Comparison of ENCODE assay signal across 26 cellular contexts in the genomic region with DNA sequence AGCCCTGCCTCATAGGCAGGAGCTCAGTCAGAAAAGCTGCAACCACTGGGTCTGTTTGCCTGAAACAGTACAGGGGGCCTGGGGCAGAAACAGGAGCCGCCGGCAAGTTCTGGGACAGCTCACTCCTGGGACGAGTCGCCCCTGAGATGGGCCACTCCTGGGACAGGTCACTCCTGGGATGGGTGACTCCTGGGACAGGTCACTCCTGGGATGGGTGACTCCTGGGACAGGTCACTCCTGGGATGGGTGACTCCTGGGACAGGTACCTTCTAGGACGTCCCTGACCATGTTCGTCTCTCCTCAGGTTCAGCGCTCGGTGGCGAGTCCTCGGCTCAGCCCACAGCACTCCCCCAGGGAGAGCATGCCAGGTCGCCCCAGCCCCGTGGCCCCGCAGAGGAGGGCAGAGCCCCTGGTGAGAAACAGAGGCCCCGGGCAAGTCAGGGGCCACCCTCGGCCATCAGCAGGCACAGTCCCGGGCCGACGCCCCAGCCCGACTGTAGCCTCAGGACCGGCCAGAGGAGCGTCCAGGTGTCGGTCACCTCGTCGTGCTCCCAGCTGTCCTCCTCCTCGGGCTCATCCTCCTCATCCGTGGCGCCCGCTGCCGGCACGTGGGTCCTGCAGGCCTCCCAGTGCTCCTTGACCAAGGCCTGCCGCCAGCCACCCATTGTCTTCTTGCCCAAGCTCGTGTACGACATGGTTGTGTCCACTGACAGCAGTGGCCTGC. TPM values are rescaled to one million over a fixed set of nuclear protein-coding genes. Genes with fewer than 3 reads are reported as not detected.
"Had no signal": no experiment of that assay in that cellular context is flagged by ENCODE, and none has a peak within 500 bp of the region (broad histone marks: within the 10 kb centered on the region; RNA-seq: fewer than 3 reads in every experiment).

No MANE protein-coding gene starts in this region.

- H3K4me1 Mint-ChIP-seq: brain had no signal

- H3K4me1 ChIP-seq: gastroesophageal sphincter, heart left ventricle, neural progenitor cell, spleen, tibial artery, vagina had no signal

- ATAC-seq: activated naive CD4-positive, alpha-beta T cell treated with anti-CD3 and anti-CD28 coated beads, Interleukin-2, amount 50 U/mL, for 72 hours had no signal

- H3K27ac ChIP-seq: gastroesophageal sphincter, heart left ventricle, neural progenitor cell, ovary, SK-N-MC, spleen, tibial artery, vagina, WERI-Rb-1 had no signal

- H3K27ac Mint-ChIP-seq: activated naive CD4-positive, alpha-beta T cell treated with anti-CD3 and anti-CD28 coated beads, Interleukin-2, amount 50 U/mL, for 72 hours; activated T-helper 1 cell treated with anti-CD3 and anti-CD28 coated beads, Interleukin-12 subunit alpha, Interleukin-12 subunit beta, Interleukin-2, Interleukin-4 antibody, amounts not matched to agents 30 ng/mL and 10 ng/mL and 1 ng/mL, durations not matched to agents 14 hours and 24 hours and 36 hours; brain had no signal

- H3K27me3 ChIP-seq: gastroesophageal sphincter, heart left ventricle, neural progenitor cell, ovary, spleen, vagina had no signal

- H3K4me3 Mint-ChIP-seq: activated T-helper 1 cell treated with anti-CD3 and anti-CD28 coated beads, Interleukin-12 subunit alpha, Interleukin-12 subunit beta, Interleukin-2, Interleukin-4 antibody, amounts not matched to agents 30 ng/mL and 10 ng/mL and 1 ng/mL, durations not matched to agents 14 hours and 24 hours and 36 hours; brain; neural progenitor cell had no signal

- H3K4me3 ChIP-seq: gastroesophageal sphincter, heart left ventricle, neural progenitor cell, ovary, spleen, tibial artery, vagina had no signal

- H3K27me3 Mint-ChIP-seq: brain had no signal

- H3K36me3 ChIP-seq: neural progenitor cell, ovary, spleen, WERI-Rb-1 had no signal

- H3K36me3 Mint-ChIP-seq: activated naive CD4-positive, alpha-beta T cell treated with anti-CD3 and anti-CD28 coated beads, Interleukin-2, amount 50 U/mL, for 72 hours had no signal

- DNase-seq: activated CD4-positive, alpha-beta T cell treated with anti-CD3 and anti-CD28 coated beads for 1 hour; activated gamma-delta T cell treated with Interleukin-2 at 50 U/mL for 16 hours; amygdala; effector CD4-positive, alpha-beta T cell; heart left ventricle; mammary epithelial cell; midbrain; ovary; spleen; stimulated activated CD4-positive, alpha-beta T cell treated with anti-CD3 and anti-CD28 coated beads, Interleukin-4, amount 100 ng/mL, for 4 hours; stimulated activated naive CD4-positive, alpha-beta T cell; substantia nigra; tibial artery; WERI-Rb-1 had no signal

- H3K9me3 ChIP-seq: gastroesophageal sphincter, heart left ventricle, ovary, spleen, tibial artery, vagina had no signal

- H3K9me3 Mint-ChIP-seq: activated naive CD4-positive, alpha-beta T cell treated with anti-CD3 and anti-CD28 coated beads, Interleukin-2, amount 50 U/mL, for 72 hours; activated T-helper 1 cell treated with anti-CD3 and anti-CD28 coated beads, Interleukin-12 subunit alpha, Interleukin-12 subunit beta, Interleukin-2, Interleukin-4 antibody, amounts not matched to agents 30 ng/mL and 10 ng/mL and 1 ng/mL, durations not matched to agents 14 hours and 24 hours and 36 hours; brain; neural progenitor cell had no signal

RNA-seq across cellular contexts. Expression of gene NTSR2, which starts 51.8 kb away (rescaled TPM):
- total RNA-seq: activated CD8-positive, alpha-beta memory T cell treated with anti-CD3 and anti-CD28 coated beads for 36 hours; activated naive CD4-positive, alpha-beta T cell treated with anti-CD3 and anti-CD28 coated beads, Interleukin-2, amount 50 U/mL, for 72 hours; activated T-helper 1 cell treated with anti-CD3 and anti-CD28 coated beads, Interleukin-12 subunit alpha, Interleukin-12 subunit beta, Interleukin-2, Interleukin-4 antibody, amounts not matched to agents 30 ng/mL and 10 ng/mL and 1 ng/mL, durations not matched to agents 14 hours and 24 hours and 36 hours; gastroesophageal sphincter; mammary epithelial cell; myocyte; pulmonary artery endothelial cell; spleen; T-helper 2 cell treated with Interferon-gamma antibody and Interleukin-4, amounts not matched to agents 100 ng/mL and 5 ng/mL, for 36 hours; vagina had no signal
- polyA plus RNA-seq: esophagus, mammary epithelial cell, spleen had no signal
